In genomic region chr21:44932366-44933181, GRCh38 we compare ENCODE assay signal across 8 cellular contexts. TPM values are rescaled to one million over a fixed set of nuclear protein-coding genes. Genes with fewer than 3 reads are reported as not detected.
DNase-seq lines count a peak whose midpoint lies in the region; ATAC-seq and TF ChIP-seq lines count a peak whose summit lies in the region.

No MANE protein-coding gene starts in this region.

- peak overlapping the region; percentile 62 for H3K4me3 Mint-ChIP-seq in activated CD4-positive, alpha-beta T cell treated with anti-CD3 and anti-CD28 coated beads, Interleukin-2, amount 10 ng/mL, durations not matched to agents 7 days and 5 days
- H3K4me3 Mint-ChIP-seq in effector memory CD8-positive, alpha-beta T cell = peak overlapping the region; percentile 87 to 90
- peak overlapping the region; percentile 87 for H3K4me3 Mint-ChIP-seq in natural killer cell

- H3K9me3 ChIP-seq in upper lobe of right lung = no peaks in the 10 kb centered on the region

- peaks cover 42% of the 10 kb centered on the region for H3K4me1 Mint-ChIP-seq in activated CD4-positive, alpha-beta T cell treated with anti-CD3 and anti-CD28 coated beads, Interleukin-2, amount 10 ng/mL, durations not matched to agents 7 days and 5 days
- peaks cover 33 to 34% of the 10 kb centered on the region in 2 donors for H3K4me1 Mint-ChIP-seq in effector memory CD8-positive, alpha-beta T cell (ENCODE audit: low read depth in 2 of 2)
- H3K4me1 Mint-ChIP-seq in natural killer cell = peaks cover 41 to 46% of the 10 kb centered on the region in 2 donors

- intact Hi-C loops in natural killer cell (cut with micrococcal nuclease) = loop anchor here (1.0 to 5.0 kb wide), 3 partner anchors 40 to 420 kb away; partner anchors contain the start of gene UBE2G2
- intact Hi-C loops in upper lobe of right lung (cut with DNase I) = loop anchor here (10.0 kb wide), 1 partner anchor 128 kb away; the partner anchor contains the start of gene UBE2G2

- ATAC-seq in effector memory CD8-positive, alpha-beta T cell (replicated peaks) = peak; percentile 61
- ATAC-seq in natural killer cell = peak; percentile 54 to 73 (median 54)
- peak; percentile 59 for ATAC-seq in upper lobe of right lung
- ATAC-seq in GM21390 (IDR thresholded peaks at IDR 0.05; ENCODE audit: unreplicated experiment) = no peak

- H3K27ac ChIP-seq in HL-60 (replicated peaks) (no peak overlapping the region), upper lobe of right lung (peak overlapping the region; percentile 17)

- H3K36me3 Mint-ChIP-seq in activated CD4-positive, alpha-beta T cell treated with anti-CD3 and anti-CD28 coated beads, Interleukin-2, amount 10 ng/mL, durations not matched to agents 7 days and 5 days (ENCODE audit: low read depth) = peaks cover 8% of the 10 kb centered on the region
- H3K36me3 Mint-ChIP-seq in effector memory CD8-positive, alpha-beta T cell (ENCODE audit: insufficient read depth) = peaks cover 8% of the 10 kb centered on the region
- no peaks in the 10 kb centered on the region for H3K36me3 Mint-ChIP-seq in natural killer cell

- H3K9me3 Mint-ChIP-seq in activated CD4-positive, alpha-beta T cell treated with anti-CD3 and anti-CD28 coated beads, Interleukin-2, amount 10 ng/mL, durations not matched to agents 7 days and 5 days = no peaks in the 10 kb centered on the region
- H3K9me3 Mint-ChIP-seq in effector memory CD8-positive, alpha-beta T cell = no peaks in the 10 kb centered on the region
- H3K9me3 Mint-ChIP-seq in natural killer cell = no peaks in the 10 kb centered on the region

- peaks cover 31% of the 10 kb centered on the region for H3K4me1 ChIP-seq in upper lobe of right lung

- POLR2A ChIA-PET in activated CD4-positive, alpha-beta T cell treated with anti-CD3 and anti-CD28 coated beads, Interleukin-2, amount 10 ng/mL, durations not matched to agents 7 days and 5 days (lab: Charles Lee) = no interaction called here

- no peak for DNase-seq in AG09319 (ENCODE audit: extremely low read depth, low read depth)
- DNase-seq in HL-60 (ENCODE audit: low read depth in 1 of 2, low spot score in 1 of 2) = peak in 1 of 2 experiments; percentile 39
- peak; percentile 69 for DNase-seq in activated CD4-positive, alpha-beta T cell treated with anti-CD3 and anti-CD28 coated beads, Interleukin-2, amount 10 ng/mL, durations not matched to agents 7 days and 5 days
- DNase-seq in effector memory CD8-positive, alpha-beta T cell = peak; percentile 54 to 73 (median 65)
- DNase-seq in natural killer cell = peak; percentile 71
- DNase-seq in upper lobe of right lung = peak; percentile 81
- no peak for DNase-seq in EL

- H3K27me3 ChIP-seq in HL-60 (ENCODE audit: insufficient read depth, poor library complexity, severe bottlenecking) = no peaks in the 10 kb centered on the region
- H3K27me3 ChIP-seq in upper lobe of right lung = peaks cover 32% of the 10 kb centered on the region

- no peaks in the 10 kb centered on the region for H3K36me3 ChIP-seq in upper lobe of right lung

- TF ChIP-seq CTCF in AG09319 (IDR thresholded peaks at IDR 0.05; ENCODE audit: low read depth, low read length) = peak; percentile 39
- peak; percentile 26 for TF ChIP-seq CTCF in HL-60 (IDR thresholded peaks at IDR 0.05; ENCODE audit: insufficient read depth, low read length)
- TF ChIP-seq CTCF in natural killer cell (IDR thresholded peaks at IDR 0.05) = peak; percentile 72
- peak; percentile 53 for TF ChIP-seq CTCF in upper lobe of right lung (IDR thresholded peaks at IDR 0.05)

- H3K4me3 ChIP-seq in HL-60 (replicated peaks; ENCODE audit: insufficient read depth, low read length) (peak overlapping the region; percentile 42), upper lobe of right lung (peak overlapping the region; percentile 42)

- H3K27ac Mint-ChIP-seq in activated CD4-positive, alpha-beta T cell treated with anti-CD3 and anti-CD28 coated beads, Interleukin-2, amount 10 ng/mL, durations not matched to agents 7 days and 5 days = no peak overlapping the region
- peak overlapping the region in 1 of 2 donors; percentile 25 for H3K27ac Mint-ChIP-seq in effector memory CD8-positive, alpha-beta T cell
- peak overlapping the region in 1 of 2 donors; percentile 98 for H3K27ac Mint-ChIP-seq in natural killer cell

- no peaks in the 10 kb centered on the region for H3K27me3 Mint-ChIP-seq in activated CD4-positive, alpha-beta T cell treated with anti-CD3 and anti-CD28 coated beads, Interleukin-2, amount 10 ng/mL, durations not matched to agents 7 days and 5 days
- no peaks in the 10 kb centered on the region for H3K27me3 Mint-ChIP-seq in effector memory CD8-positive, alpha-beta T cell
- H3K27me3 Mint-ChIP-seq in natural killer cell (ENCODE audit: low read depth in 2 of 2) = no peaks in the 10 kb centered on the region

- CTCF ChIA-PET in activated CD4-positive, alpha-beta T cell treated with anti-CD3 and anti-CD28 coated beads, Interleukin-2, amount 10 ng/mL, durations not matched to agents 7 days and 5 days (lab: Charles Lee) = interaction anchor here (0.7 to 1.9 kb wide), 16 partner anchors 9 to 360 kb away, joined by 3 to 6 read pairs (median 4); partner anchors contain the start of gene UBE2G2

RNA-seq across cellular contexts. Expression of gene SLX9, which starts 7.3 kb away (rescaled TPM):
- total RNA-seq in activated CD4-positive, alpha-beta T cell treated with anti-CD3 and anti-CD28 coated beads, Interleukin-2, amount 10 ng/mL, durations not matched to agents 7 days and 5 days = 10 to 100 TPM; 32.7 to 39.8 TPM
- total RNA-seq in natural killer cell (10 to 100 TPM; 12.8 to 22.9 (median 20.0) TPM), upper lobe of right lung (22.8 TPM)

RNA-seq across cellular contexts. Expression of gene ITGB2, which starts 11.9 kb away (rescaled TPM):
- 100 to 1,000 TPM; 439 to 500 TPM for total RNA-seq in activated CD4-positive, alpha-beta T cell treated with anti-CD3 and anti-CD28 coated beads, Interleukin-2, amount 10 ng/mL, durations not matched to agents 7 days and 5 days
- total RNA-seq in natural killer cell (1,000 to 10,000 TPM; 1,223 to 1,393 (median 1,250) TPM), upper lobe of right lung (370 TPM)

RNA-seq across cellular contexts. Expression of gene PTTG1IP, which starts 59.1 kb away (rescaled TPM):
- 10 to 100 TPM; 70.2 to 79.9 TPM for total RNA-seq in activated CD4-positive, alpha-beta T cell treated with anti-CD3 and anti-CD28 coated beads, Interleukin-2, amount 10 ng/mL, durations not matched to agents 7 days and 5 days
- 100 to 1,000 TPM in 2 of 3 donors, 10 to 100 TPM in 1; 96.8 to 144 (median 126) TPM for total RNA-seq in natural killer cell
- 244 TPM for total RNA-seq in upper lobe of right lung

Comparison
In these comparisons a context has a peak if more than half of its experiments do, and no peak if none do; other contexts are left out.
1. DNase-seq: peak in activated CD4-positive, alpha-beta T cell treated with anti-CD3 and anti-CD28 coated beads, Interleukin-2, amount 10 ng/mL, durations not matched to agents 7 days and 5 days (single experiment), effector memory CD8-positive, alpha-beta T cell (3 of 3), natural killer cell (single experiment) and upper lobe of right lung (single experiment); none in AG09319 (single experiment) and EL (single experiment).
2. Peak in every context shown above with its lines, with median percentiles within 50 percentile points of each other: CTCF ChIP-seq and H3K4me3 Mint-ChIP-seq.